Comparison of ENCODE assay signal across 8 cellular contexts in genomic region chr1:6523566-6523965, GRCh38. TPM values are rescaled to one million over a fixed set of nuclear protein-coding genes. Genes with fewer than 3 reads are reported as not detected.
DNase-seq lines count a peak whose midpoint lies in the region; ATAC-seq and TF ChIP-seq lines count a peak whose summit lies in the region.

No MANE protein-coding gene starts in this region.

- no peak overlapping the region for H3K27ac ChIP-seq in CD8-positive, alpha-beta memory T cell (ENCODE audit: low read depth, low read length)

- H3K36me3 Mint-ChIP-seq in CD8-positive, alpha-beta memory T cell: peaks cover 0 to 46% (median 11%) of the 10 kb centered on the region in 3 donors
- H3K36me3 Mint-ChIP-seq in WTC11: peaks cover 23% of the 10 kb centered on the region

- no peaks in the 10 kb centered on the region for H3K4me1 ChIP-seq in CD8-positive, alpha-beta memory T cell (ENCODE audit: insufficient read depth, low read length)

- peak overlapping the region in 5 of 8 donors; percentile 14 to 68 (median 36) for H3K27ac Mint-ChIP-seq in CD8-positive, alpha-beta memory T cell
- peak overlapping the region; percentile 67 for H3K27ac Mint-ChIP-seq in WTC11

- DNase-seq in CD8-positive, alpha-beta memory T cell: no peak
- DNase-seq in HuH-7.5 (ENCODE audit: low spot score) (peak; percentile 86), WTC11 (ENCODE audit: low spot score) (peak; percentile 60), iPS-NIHi11 (ENCODE audit: low spot score) (peak; percentile 83)
- no peak for DNase-seq in activated T-cell treated with anti-CD3 and anti-CD28 coated beads, Interleukin-2, amount 50 U/mL, for 1 hour

- no peaks in the 10 kb centered on the region for H3K9me3 Mint-ChIP-seq in CD8-positive, alpha-beta memory T cell
- H3K9me3 Mint-ChIP-seq in WTC11: no peaks in the 10 kb centered on the region

- peak; percentile 41 for TF ChIP-seq CTCF in WTC11 (IDR thresholded peaks at IDR 0.05)

- no peak overlapping the region for H3K4me3 Mint-ChIP-seq in CD8-positive, alpha-beta memory T cell
- no peak overlapping the region for H3K4me3 Mint-ChIP-seq in WTC11

- no peaks in the 10 kb centered on the region for H3K27me3 Mint-ChIP-seq in CD8-positive, alpha-beta memory T cell
- H3K27me3 Mint-ChIP-seq in WTC11 (ENCODE audit: low read depth): no peaks in the 10 kb centered on the region

- H3K9me3 ChIP-seq in CD8-positive, alpha-beta memory T cell (ENCODE audit: low read length): no peaks in the 10 kb centered on the region

- H3K27me3 ChIP-seq in CD8-positive, alpha-beta memory T cell (ENCODE audit: insufficient read depth, low read length, poor library complexity, severe bottlenecking): no peaks in the 10 kb centered on the region

- CTCF ChIA-PET in CD8-positive, alpha-beta memory T cell (lab: Charles Lee): interaction anchor here (0.9 to 1.2 kb wide), 5 partner anchors 33 to 100 kb away, joined by 3 to 4 read pairs (median 3); no protein-coding TSS in a partner anchor
- CTCF ChIA-PET in WTC11 (lab: Charles Lee): interaction anchor here (0.5 to 7.7 kb wide), 28 partner anchors 9 to 463 kb away, joined by 3 to 179 read pairs (median 6); partner anchors contain the start of genes HES2, NOL9, PLEKHG5 and TAS1R1

- peak; percentile 67 for ATAC-seq in WTC11
- no peak for ATAC-seq in GM21390 (IDR thresholded peaks at IDR 0.05; ENCODE audit: unreplicated experiment)
- no peak for ATAC-seq in GM18517 (IDR thresholded peaks at IDR 0.05; ENCODE audit: unreplicated experiment)
- ATAC-seq in GM18861 (IDR thresholded peaks at IDR 0.05; ENCODE audit: unreplicated experiment): no peak

- peaks cover 32% of the 10 kb centered on the region for H3K36me3 ChIP-seq in CD8-positive, alpha-beta memory T cell (ENCODE audit: insufficient read depth, low read length)

- H3K4me1 Mint-ChIP-seq in CD8-positive, alpha-beta memory T cell: peaks cover 0 to 5% (median 0%) of the 10 kb centered on the region in 3 donors
- peaks cover 30% of the 10 kb centered on the region for H3K4me1 Mint-ChIP-seq in WTC11

- H3K4me3 ChIP-seq in CD8-positive, alpha-beta memory T cell (ENCODE audit: low read length): no peak overlapping the region

- POLR2A ChIA-PET in CD8-positive, alpha-beta memory T cell (lab: Charles Lee): no interaction called here
- POLR2A ChIA-PET in WTC11 (lab: Charles Lee): no interaction called here

TF ChIP-seq in WTC11, 78 proteins besides CTCF, POLR2A, EP300 and RAD21:
- TF ChIP-seq NFATC4 (CRISPR knock-in tag; IDR thresholded peaks at IDR 0.05) (no peak), USF1 (CRISPR knock-in tag; IDR thresholded peaks at IDR 0.05) (peak; percentile 32; the same call in 1 of the 2 replicates)

RNA-seq across cellular contexts. Expression of gene NOL9, which starts 30.7 kb away (rescaled TPM):
- 10 to 100 TPM; 55.8 to 57.8 TPM for total RNA-seq in CD8-positive, alpha-beta memory T cell
- polyA plus RNA-seq in CD8-positive, alpha-beta memory T cell: 18.2 TPM
- 36.0 to 37.4 TPM (median 37.4 TPM) in 3 replicates for total RNA-seq in WTC11 (2021)

RNA-seq across cellular contexts. Expression of gene TAS1R1, which starts 31.5 kb away (rescaled TPM):
- total RNA-seq in CD8-positive, alpha-beta memory T cell: not detected
- polyA plus RNA-seq in CD8-positive, alpha-beta memory T cell: not detected
- total RNA-seq in WTC11 (2021): 0.11 to 0.16 TPM in 2 of 3 replicates, not detected in the other

RNA-seq across cellular contexts. Expression of gene PLEKHG5, which starts 32.1 kb away (rescaled TPM):
- total RNA-seq in CD8-positive, alpha-beta memory T cell: 1 to 10 TPM; 2.2 to 2.6 TPM
- 1.0 TPM for polyA plus RNA-seq in CD8-positive, alpha-beta memory T cell
- 27.5 to 32.0 TPM (median 30.8 TPM) in 3 replicates for total RNA-seq in WTC11 (2021)

RNA-seq across cellular contexts. Expression of gene ZBTB48, which starts 56.2 kb away (rescaled TPM):
- total RNA-seq in CD8-positive, alpha-beta memory T cell: 10 to 100 TPM; 25.0 to 31.7 TPM
- polyA plus RNA-seq in CD8-positive, alpha-beta memory T cell: 24.1 TPM
- 29.1 to 37.5 TPM (median 31.0 TPM) in 3 replicates for total RNA-seq in WTC11 (2021)

RNA-seq across cellular contexts. Expression of gene TNFRSF25, which starts 57.6 kb away (rescaled TPM):
- 100 to 1,000 TPM in 1 of 2 experiments, 10 to 100 TPM in 1; 90.8 to 100 TPM for total RNA-seq in CD8-positive, alpha-beta memory T cell
- polyA plus RNA-seq in CD8-positive, alpha-beta memory T cell: 30.0 TPM
- total RNA-seq in WTC11 (2021): 19.5 to 26.1 TPM (median 22.6 TPM) in 3 replicates

Comparison
In these comparisons a context has a peak if more than half of its experiments do, and no peak if none do; other contexts are left out.
1. DNase-seq: peak in HuH-7.5 (single experiment), WTC11 (single experiment) and iPS-NIHi11 (single experiment); none in CD8-positive, alpha-beta memory T cell (0 of 5) and activated T-cell treated with anti-CD3 and anti-CD28 coated beads, Interleukin-2, amount 50 U/mL, for 1 hour (single experiment).